Comparison of ENCODE assay signal across 8 cellular contexts in genomic region chr17:48374650-48375230, GRCh38. TPM values are rescaled to one million over a fixed set of nuclear protein-coding genes. Genes with fewer than 3 reads are reported as not detected.
A peak's percentile ranks its signal among the peaks of the same experiment; 100 is the strongest.
DNase-seq lines count a peak whose midpoint lies in the region; ATAC-seq, FAIRE-seq and TF ChIP-seq lines count a peak whose summit lies in the region.

No MANE protein-coding gene starts in this region.

- intact Hi-C loops in stomach (cut with DNase I; ENCODE audit: low total_unique reads) = no loop called here

- 58 to 76% (median 74%) methylated on average over 1 of the region's 1 CpG for WGBS in stomach, 5 donors

- ATAC-seq in GM21528 (IDR thresholded peaks at IDR 0.05; ENCODE audit: low FRiP score, unreplicated experiment) = no peak

- H3K4me1 ChIP-seq in stomach = no peaks in the 10 kb centered on the region

- H3K36me3 ChIP-seq in WERI-Rb-1 (no peaks in the 10 kb centered on the region), stomach (no peaks in the 10 kb centered on the region)

- H3K4me3 ChIP-seq in WERI-Rb-1 (ENCODE audit: low read depth, low read length) (no peak overlapping the region), stomach (no peak overlapping the region)

- peak; percentile 94 for TF ChIP-seq CTCF in WERI-Rb-1 (IDR thresholded peaks at IDR 0.05; ENCODE audit: low read depth, low read length)
- TF ChIP-seq CTCF in stomach (IDR thresholded peaks at IDR 0.05) = peak in 5 of 7 experiments; percentile 18 to 58 (median 52)

- no peak overlapping the region for H3K27ac ChIP-seq in WERI-Rb-1
- H3K27ac ChIP-seq in stomach = no peak overlapping the region

- no peak for FAIRE-seq in urothelium cell line (lab: Jason Lieb, UNC)

- H3K27me3 ChIP-seq in WERI-Rb-1 (ENCODE audit: insufficient read depth, low read depth, severe bottlenecking) (peaks cover 16% of the 10 kb centered on the region), stomach (peaks cover 0 to 48% (median 0%) of the 10 kb centered on the region in 3 donors)

- H3K9me3 ChIP-seq in WERI-Rb-1 (ENCODE audit: severe bottlenecking) = no peaks in the 10 kb centered on the region
- no peaks in the 10 kb centered on the region for H3K9me3 ChIP-seq in stomach

- TF ChIP-seq EP300 in stomach (IDR thresholded peaks at IDR 0.05) = no peak

- DNase-seq in SIG-M5 treated with dmso at 0.1 percent for 504 hours (lab: John Stamatoyannopoulos, UW; ENCODE audit: unreplicated experiment) (peak; percentile 55), SIG-M5 (lab: John Stamatoyannopoulos, UW) (no peak), M059J (ENCODE audit: low read depth) (peak; percentile 49), WERI-Rb-1 (peak; percentile 78), germinal center (ENCODE audit: low spot score) (peak; percentile 68), stomach (peak; percentile 43), urothelium cell line (ENCODE audit: low spot score) (no peak)

- no peak for TF ChIP-seq POLR2A in stomach (IDR thresholded peaks at IDR 0.05)

RNA-seq across cellular contexts. Expression of gene SKAP1, which starts 55.3 kb away (rescaled TPM):
- total RNA-seq in M059J (2014; rRNA removed; shearing (Covaris generic)) = 0.42 and 1.1 TPM in 2 replicates
- 1 to 10 TPM in 3 of 5 donors, not detected in 2; 2.4 to 4.1 (median 3.2) TPM for total RNA-seq in stomach
- polyA plus RNA-seq in stomach = 1 to 10 TPM; 2.7 to 4.4 (median 3.2) TPM

Comparison
In these comparisons a context has a peak if more than half of its experiments do, and no peak if none do; other contexts are left out.
1. DNase-seq: peak in SIG-M5 treated with dmso at 0.1 percent for 504 hours (single experiment), M059J (single experiment), WERI-Rb-1 (single experiment), germinal center (single experiment) and stomach (single experiment); none in SIG-M5 (single experiment) and urothelium cell line (single experiment).